ENCODE assay signal across 9 cellular contexts in genomic region chr12:106309671-106310313, GRCh38. TPM values are rescaled to one million over a fixed set of nuclear protein-coding genes. Genes with fewer than 3 reads are reported as not detected.
DNase-seq lines count a peak whose midpoint lies in the region; ATAC-seq and TF ChIP-seq lines count a peak whose summit lies in the region.
"Had no signal": no experiment of that assay in that cellular context is flagged by ENCODE, and none has a peak within 500 bp of the region (broad histone marks: within the 10 kb centered on the region; RNA-seq: fewer than 3 reads in every experiment).

No MANE protein-coding gene starts in this region.

- no peak for ATAC-seq in memory B cell (ENCODE audit: low read depth)
- ATAC-seq in GM21390 (IDR thresholded peaks at IDR 0.05; ENCODE audit: unreplicated experiment), result no peak

- WGBS in esophagus muscularis mucosa, result 80% methylated on average over 5 of the region's 5 CpGs

- TF ChIP-seq CTCF in HFFc6 (IDR thresholded peaks at IDR 0.05) (no peak), choroid plexus epithelial cell (conservative IDR thresholded peaks at IDR 0.05; ENCODE audit: low read depth, low read length) (no peak), esophagus muscularis mucosa (IDR thresholded peaks at IDR 0.05) (no peak)

- no peak overlapping the region for H3K4me3 ChIP-seq in choroid plexus epithelial cell (ENCODE audit: low read depth, low read length)
- H3K4me3 ChIP-seq in esophagus muscularis mucosa, result no peak overlapping the region

- no peaks in the 10 kb centered on the region for H3K9me3 ChIP-seq in esophagus muscularis mucosa

- peaks cover 50 to 69% (median 60%) of the 10 kb centered on the region in 4 donors for H3K4me1 ChIP-seq in esophagus muscularis mucosa

- H3K27me3 ChIP-seq in esophagus muscularis mucosa, result no peaks in the 10 kb centered on the region

- TF ChIP-seq POLR2A in esophagus muscularis mucosa (IDR thresholded peaks at IDR 0.05; ENCODE audit: low read depth), result no peak

- H3K4me1 Mint-ChIP-seq in HFFc6 (ENCODE audit: low read depth), result peaks cover 26% of the 10 kb centered on the region
- peaks cover 43% of the 10 kb centered on the region for H3K4me1 Mint-ChIP-seq in memory B cell

- peaks cover 8 to 32% (median 21%) of the 10 kb centered on the region in 4 donors for H3K36me3 ChIP-seq in esophagus muscularis mucosa

- no peak overlapping the region for H3K27ac ChIP-seq in esophagus muscularis mucosa (replicated peaks in 1 of 4)

- peaks cover 5% of the 10 kb centered on the region; the same call in 1 of the 2 replicates for H3K27me3 Mint-ChIP-seq in HFFc6 (ENCODE audit: insufficient read depth)
- H3K27me3 Mint-ChIP-seq in memory B cell, result no peaks in the 10 kb centered on the region

- DNase-seq in AG08396 (ENCODE audit: low spot score), result peak; percentile 72
- peak; percentile 57 for DNase-seq in HFFc6
- peak; percentile 81 for DNase-seq in choroid plexus epithelial cell (ENCODE audit: low read depth)
- DNase-seq in memory B cell (ENCODE audit: low spot score in 2 of 2), result no peak
- no peak for DNase-seq in NCI-H748 (lab: John Stamatoyannopoulos, UW; ENCODE audit: unreplicated experiment)
- DNase-seq in esophagus muscularis mucosa (ENCODE audit: extremely low spot score), result no peak
- no peak for DNase-seq in posterior cingulate gyrus
- DNase-seq: NCI-H526 had no signal

- H3K27ac Mint-ChIP-seq in HFFc6, result peak overlapping the region; percentile 68
- H3K27ac Mint-ChIP-seq in memory B cell, result peak overlapping the region; percentile 67

- H3K4me3 Mint-ChIP-seq in HFFc6 (peak overlapping the region; percentile 61), memory B cell (no peak overlapping the region)

- no peak for TF ChIP-seq EP300 in esophagus muscularis mucosa (IDR thresholded peaks at IDR 0.05)

- intact Hi-C loops in esophagus muscularis mucosa (cut with DNase I) (loop anchor here (5.0 kb wide), 1 partner anchor 33 kb away; no protein-coding TSS in a partner anchor), posterior cingulate gyrus (cut with DNase I) (loop anchor here (10.0 kb wide), 1 partner anchor 175 kb away; the partner anchor contains the start of gene NUAK1)

- H3K36me3 Mint-ChIP-seq in HFFc6 (ENCODE audit: low read depth) (no peaks in the 10 kb centered on the region), memory B cell (peaks cover 21% of the 10 kb centered on the region)

- H3K9me3 Mint-ChIP-seq in HFFc6 (no peaks in the 10 kb centered on the region), memory B cell (no peaks in the 10 kb centered on the region)

RNA-seq across cellular contexts. Expression of gene TCP11L2, which starts 7.3 kb away (rescaled TPM):
- total RNA-seq in HFFc6 (2021; fragmentation: NEBNext Ultra II Directional; extraction: Animal tissue kit (Norgen Biotek cat#: 25700)), result 10 to 100 TPM; 13.4 to 21.9 (median 15.6) TPM
- 10 to 100 TPM; 32.1 to 52.3 (median 39.5) TPM for total RNA-seq in esophagus muscularis mucosa

RNA-seq across cellular contexts. Expression of gene POLR3B, which starts 47.8 kb away (rescaled TPM):
- 10 to 100 TPM; 16.4 to 18.8 (median 17.3) TPM for total RNA-seq in HFFc6 (2021; fragmentation: NEBNext Ultra II Directional; extraction: Animal tissue kit (Norgen Biotek cat#: 25700))
- total RNA-seq in esophagus muscularis mucosa, result 1 to 10 TPM; 4.2 to 6.1 (median 5.3) TPM

Comparison
In these comparisons a context has a peak if more than half of its experiments do, and no peak if none do; other contexts are left out.
1. DNase-seq: peak in AG08396 (single experiment), HFFc6 (single experiment) and choroid plexus epithelial cell (single experiment); none in memory B cell (0 of 2), NCI-H748 (single experiment), esophagus muscularis mucosa (single experiment) and posterior cingulate gyrus (0 of 10).